Comparison of ENCODE assay signal across 12 cellular contexts in genomic region chr6:26034901-26035300, GRCh38. TPM values are rescaled to one million over a fixed set of nuclear protein-coding genes. Genes with fewer than 3 reads are reported as not detected.
DNase-seq lines count a peak whose midpoint lies in the region; ATAC-seq, FAIRE-seq and TF ChIP-seq lines count a peak whose summit lies in the region.
"Had no signal": no experiment of that assay in that cellular context is flagged by ENCODE, and none has a peak within 500 bp of the region (broad histone marks: within the 10 kb centered on the region; RNA-seq: fewer than 3 reads in every experiment).

No MANE protein-coding gene starts in this region.

- TF ChIP-seq POLR2A in endothelial cell of umbilical vein (IDR thresholded peaks at IDR 0.05; ENCODE audit: low read depth, low read length) (no peak), tibial nerve (IDR thresholded peaks at IDR 0.05) (no peak)

- H2AFZ ChIP-seq in mammary epithelial cell (ENCODE audit: low read depth, low read length) (no peak overlapping the region), endothelial cell of umbilical vein (ENCODE audit: low read depth, low read length) (peak overlapping the region; percentile 66)

- H3K4me1 Mint-ChIP-seq in MCF 10A (ENCODE audit: insufficient read depth, unreplicated experiment) = peaks cover 18% of the 10 kb centered on the region
- peaks cover 44% of the 10 kb centered on the region for H3K4me1 Mint-ChIP-seq in stimulated activated naive CD8-positive, alpha-beta T cell treated with anti-CD3 and anti-CD28 coated beads, Interleukin-15, amount 100 ng/mL, for 72 hours

- H3K27me3 Mint-ChIP-seq in MCF 10A (ENCODE audit: insufficient read depth, unreplicated experiment) = no peaks in the 10 kb centered on the region
- no peaks in the 10 kb centered on the region for H3K27me3 Mint-ChIP-seq in stimulated activated naive CD8-positive, alpha-beta T cell treated with anti-CD3 and anti-CD28 coated beads, Interleukin-15, amount 100 ng/mL, for 72 hours

- H3K27me3 ChIP-seq in mammary epithelial cell (ENCODE audit: insufficient read depth, low read length) (no peaks in the 10 kb centered on the region), Panc1 (ENCODE audit: control insufficient read depth, insufficient read depth, low read length) (no peaks in the 10 kb centered on the region), endothelial cell of umbilical vein (ENCODE audit: control insufficient read depth in 2 of 2, insufficient read depth in 2 of 2, low read length in 2 of 2) (no peaks in the 10 kb centered on the region), tibial nerve (no peaks in the 10 kb centered on the region)

- no peak overlapping the region for H3K4me2 ChIP-seq in mammary epithelial cell (ENCODE audit: insufficient read depth, low read depth, low read length)
- H3K4me2 ChIP-seq in endothelial cell of umbilical vein (ENCODE audit: insufficient read depth, low read length) = peak overlapping the region; percentile 32

- DNase-seq in MCF 10A (ENCODE audit: unreplicated experiment) = no peak
- no peak for DNase-seq in mammary epithelial cell
- no peak for DNase-seq in Panc1 (ENCODE audit: low read depth, low spot score)
- no peak for DNase-seq in endothelial cell of umbilical vein (ENCODE audit: low read depth, low spot score)
- no peak for DNase-seq in stimulated activated naive CD8-positive, alpha-beta T cell treated with anti-CD3 and anti-CD28 coated beads, Interleukin-15, amount 100 ng/mL, for 72 hours
- DNase-seq in SKM-1 (lab: John Stamatoyannopoulos, UW; ENCODE audit: unreplicated experiment) = no peak
- no peak for DNase-seq in tibial nerve (ENCODE audit: low spot score in 2 of 2)
- DNase-seq: C1 segment of cervical spinal cord; effector memory CD4-positive, alpha-beta T cell; left ventricle myocardium inferior; NCI-H2029 treated with DMSO at 0.1 percent for 48 hours had no signal

- H3K36me3 Mint-ChIP-seq in MCF 10A (ENCODE audit: insufficient read depth, unreplicated experiment) = peaks cover 8% of the 10 kb centered on the region

- CTCF ChIA-PET in MCF 10A (lab: Yijun Ruan, JAX) (no interaction called here), mammary epithelial cell (lab: Charles Lee; ENCODE audit: low non-redundant PET) (no interaction called here), Panc1 (lab: Charles Lee) (no interaction called here), endothelial cell of umbilical vein (lab: Charles Lee) (interaction anchor here (1.8 kb wide), 1 partner anchor 9 kb away, joined by 11 read pairs; a partner anchor contains a TSS)

- WGBS in mammary epithelial cell (ENCODE audit: low coverage, missing lambda C conversion rate) = 84% methylated on average over 2 of the region's 2 CpGs
- WGBS in tibial nerve, 2 donors = 93 to 95% methylated on average over 2 of the region's 2 CpGs

- TF ChIP-seq CTCF in MCF 10A (IDR thresholded peaks at IDR 0.05; ENCODE audit: unreplicated experiment) = no peak
- TF ChIP-seq CTCF in mammary epithelial cell (conservative IDR thresholded peaks at IDR 0.05 in 1 of 2, IDR thresholded peaks at IDR 0.05 in 1 of 2; ENCODE audit: extremely low read depth in 1 of 2, insufficient read depth in 1 of 2, low read depth in 1 of 2, low read length in 2 of 2) = no peak
- no peak for TF ChIP-seq CTCF in Panc1 (IDR thresholded peaks at IDR 0.05)
- TF ChIP-seq CTCF in endothelial cell of umbilical vein (IDR thresholded peaks at IDR 0.05; ENCODE audit: extremely low read depth in 1 of 2, insufficient read depth in 1 of 2, low read depth in 1 of 2, low read length in 2 of 2) = no peak
- TF ChIP-seq CTCF in tibial nerve (IDR thresholded peaks at IDR 0.05) = no peak

- H3K36me3 ChIP-seq in mammary epithelial cell (ENCODE audit: insufficient read depth, low read length) = no peaks in the 10 kb centered on the region
- no peaks in the 10 kb centered on the region for H3K36me3 ChIP-seq in Panc1 (ENCODE audit: control insufficient read depth, insufficient read depth, low read length)
- H3K36me3 ChIP-seq in endothelial cell of umbilical vein (ENCODE audit: control insufficient read depth in 2 of 2, extremely low read depth in 1 of 2, insufficient read depth in 2 of 2, low read length in 2 of 2) = no peaks in the 10 kb centered on the region
- H3K36me3 ChIP-seq in tibial nerve = no peaks in the 10 kb centered on the region
- H3K36me3 ChIP-seq: left ventricle myocardium inferior had no signal

- H3K27ac Mint-ChIP-seq in MCF 10A (ENCODE audit: low read depth, unreplicated experiment) = peak overlapping the region; percentile 97
- peak overlapping the region; percentile 82 to 98 for H3K27ac Mint-ChIP-seq in stimulated activated naive CD8-positive, alpha-beta T cell treated with anti-CD3 and anti-CD28 coated beads, Interleukin-15, amount 100 ng/mL, for 72 hours

- FAIRE-seq in endothelial cell of umbilical vein (lab: Jason Lieb, UNC) = no peak

- no peaks in the 10 kb centered on the region for H3K9me1 ChIP-seq in endothelial cell of umbilical vein (replicated peaks; ENCODE audit: control insufficient read depth, extremely low read depth, insufficient read depth, low read length)

- TF ChIP-seq EP300 in tibial nerve (IDR thresholded peaks at IDR 0.05) = no peak

- POLR2A ChIA-PET in MCF 10A (lab: Yijun Ruan, JAX) (interaction anchor here (0.8 to 20.2 kb wide), 5 partner anchors 9 to 123 kb away, joined by 4 to 1354 read pairs (median 291); a partner anchor contains a TSS), Panc1 (lab: Charles Lee) (interaction anchor here (9.8 kb wide), 1 partner anchor 10 kb away, joined by 207 read pairs; a partner anchor contains a TSS), endothelial cell of umbilical vein (lab: Charles Lee) (interaction anchor here (1.5 to 4.8 kb wide), 2 partner anchors 9 to 10 kb away, joined by 5 to 75 read pairs; a partner anchor contains a TSS)

- H4K20me1 ChIP-seq in mammary epithelial cell (ENCODE audit: insufficient read depth, low read length) = no peaks in the 10 kb centered on the region
- no peaks in the 10 kb centered on the region for H4K20me1 ChIP-seq in endothelial cell of umbilical vein (replicated peaks; ENCODE audit: control insufficient read depth, extremely low read depth, insufficient read depth, low read length)

- H3K9me3 Mint-ChIP-seq in MCF 10A (ENCODE audit: unreplicated experiment) = no peaks in the 10 kb centered on the region
- H3K9me3 Mint-ChIP-seq in stimulated activated naive CD8-positive, alpha-beta T cell treated with anti-CD3 and anti-CD28 coated beads, Interleukin-15, amount 100 ng/mL, for 72 hours = no peaks in the 10 kb centered on the region

- H3K9ac ChIP-seq in mammary epithelial cell (ENCODE audit: insufficient read depth, low read length) = no peak overlapping the region
- peak overlapping the region; percentile 83 for H3K9ac ChIP-seq in endothelial cell of umbilical vein (replicated peaks; ENCODE audit: extremely low read depth, insufficient read depth, low read length)

- H3K4me3 Mint-ChIP-seq in MCF 10A (ENCODE audit: unreplicated experiment) = peak overlapping the region; percentile 81
- peak overlapping the region; percentile 47 to 81 for H3K4me3 Mint-ChIP-seq in stimulated activated naive CD8-positive, alpha-beta T cell treated with anti-CD3 and anti-CD28 coated beads, Interleukin-15, amount 100 ng/mL, for 72 hours

- ATAC-seq in Panc1 (no peak), GM21737 (IDR thresholded peaks at IDR 0.05; ENCODE audit: unreplicated experiment) (no peak)
- ATAC-seq in stimulated activated naive CD8-positive, alpha-beta T cell treated with anti-CD3 and anti-CD28 coated beads, Interleukin-15, amount 100 ng/mL, for 72 hours = no peak

- H3K4me1 ChIP-seq in mammary epithelial cell (ENCODE audit: insufficient read depth, low read length) = peaks cover 16% of the 10 kb centered on the region
- peaks cover 16% of the 10 kb centered on the region for H3K4me1 ChIP-seq in Panc1 (ENCODE audit: control insufficient read depth, insufficient read depth, low read length)
- peaks cover 33% of the 10 kb centered on the region for H3K4me1 ChIP-seq in endothelial cell of umbilical vein (ENCODE audit: control insufficient read depth, extremely low read depth, insufficient read depth, low read length)
- H3K4me1 ChIP-seq in tibial nerve = peaks cover 0 to 26% (median 2%) of the 10 kb centered on the region in 4 donors

- H3K9me3 ChIP-seq in mammary epithelial cell (replicated peaks; ENCODE audit: insufficient read depth, low read length) = no peaks in the 10 kb centered on the region
- no peaks in the 10 kb centered on the region for H3K9me3 ChIP-seq in Panc1 (ENCODE audit: control insufficient read depth, insufficient read depth, low read depth, low read length)
- H3K9me3 ChIP-seq in endothelial cell of umbilical vein (replicated peaks; ENCODE audit: control insufficient read depth, insufficient read depth, low read length) = no peaks in the 10 kb centered on the region
- H3K9me3 ChIP-seq in tibial nerve = no peaks in the 10 kb centered on the region
- H3K9me3 ChIP-seq: left ventricle myocardium inferior had no signal

- dilution Hi-C loops in mammary epithelial cell (cut with HindIII; ENCODE audit: low sequenced_read_pairs) = loop anchor here (5.0 kb wide), 1 partner anchor 57 kb away; no protein-coding TSS in a partner anchor
- dilution Hi-C loops in endothelial cell of umbilical vein (cut with MboI; ENCODE audit: extremely low pct_ligation_motif_present, low sequenced_read_pairs) = no loop called here

- intact Hi-C loops in MCF 10A (cut with micrococcal nuclease) (loop anchor here (5.0 to 10.0 kb wide), 2 partner anchors 1780 to 1857 kb away; a partner anchor contains a TSS), mammary epithelial cell (cut with micrococcal nuclease) (no loop called here), Panc1 (cut with micrococcal nuclease; ENCODE audit: unreplicated experiment) (no loop called here), endothelial cell of umbilical vein (cut with micrococcal nuclease) (loop anchor here (5.0 kb wide), 3 partner anchors 237 to 1857 kb away; a partner anchor contains a TSS)

- BruUV-seq in MCF 10A (replicated peaks; lab: Mats Ljungman, UMichigan) (no TSS peak), mammary epithelial cell (replicated peaks; lab: Mats Ljungman, UMichigan) (no TSS peak), Panc1 (replicated peaks; lab: Mats Ljungman, UMichigan) (no TSS peak), endothelial cell of umbilical vein (replicated peaks; lab: Mats Ljungman, UMichigan) (no TSS peak)

- H3K4me3 ChIP-seq in mammary epithelial cell (replicated peaks in 1 of 3; ENCODE audit: insufficient read depth in 1 of 3, low read depth in 2 of 3, low read length in 3 of 3) (no peak overlapping the region), Panc1 (ENCODE audit: low read depth in 2 of 2, low read length in 2 of 2) (no peak overlapping the region), endothelial cell of umbilical vein (replicated peaks in 1 of 3; ENCODE audit: insufficient read depth in 1 of 3, low read depth in 1 of 3, low read length in 3 of 3) (no peak overlapping the region), tibial nerve (no peak overlapping the region)

- H3K27ac ChIP-seq in mammary epithelial cell (ENCODE audit: insufficient read depth, low read depth, low read length) (no peak overlapping the region), Panc1 (ENCODE audit: low read length) (peak overlapping the region; percentile 99), endothelial cell of umbilical vein (ENCODE audit: insufficient read depth, low read depth, low read length) (peak overlapping the region; percentile 88), tibial nerve (no peak overlapping the region)

- in situ Hi-C loops in mammary epithelial cell (cut with MboI; ENCODE audit: low sequenced_read_pairs in 2 of 2) = loop anchor here in 1 of 2 donors (25.0 kb wide), 1 partner anchor 1102 kb away; a partner anchor contains a TSS
- in situ Hi-C loops in Panc1 (cut with HindIII; ENCODE audit: low pct_unique_long_range_greater_than_20kb, low sequenced_read_pairs) = no loop called here

- H3K79me2 ChIP-seq in mammary epithelial cell (ENCODE audit: insufficient read depth, low read length) = no peaks in the 10 kb centered on the region
- H3K79me2 ChIP-seq in endothelial cell of umbilical vein (ENCODE audit: control insufficient read depth, insufficient read depth, low read length) = no peaks in the 10 kb centered on the region

RNA-seq across cellular contexts. Expression of gene HFE, which starts 52.3 kb away (rescaled TPM):
- total RNA-seq in MCF 10A (2022) (2.8 and 5.2 TPM in 2 replicates), mammary epithelial cell (1 to 10 TPM; 9.0 to 9.5 TPM), Panc1 (2021; ENCODE audit: unreplicated experiment) (12.1 TPM), endothelial cell of umbilical vein (5.6 and 6.3 TPM in 2 replicates), tibial nerve (10 to 100 TPM in 2 of 4 donors, 1 to 10 TPM in 2; 5.9 to 11.0 (median 9.0) TPM)
- polyA plus RNA-seq in mammary epithelial cell (17.2 TPM), endothelial cell of umbilical vein (5.4 and 8.1 TPM in 2 replicates)
- polyA minus RNA-seq in mammary epithelial cell (32.7 TPM), endothelial cell of umbilical vein (8.0 and 18.5 TPM in 2 replicates)
- 17.7 TPM for polyA plus RNA-seq in Panc1 (2012; ENCODE audit: insufficient read length)
- 5.6 and 6.1 TPM in 2 replicates for polyA plus RNA-seq in endothelial cell of umbilical vein (2011; cell fraction: cytosol; rRNA removed)
- 8.0 and 9.1 TPM in 2 replicates for polyA plus RNA-seq in endothelial cell of umbilical vein (2011; cell fraction: nucleus; rRNA removed)
- 5.1 and 5.8 TPM in 2 replicates for polyA plus RNA-seq in endothelial cell of umbilical vein (2012)
- 9.4 TPM for polyA minus RNA-seq in endothelial cell of umbilical vein (2011; cell fraction: cytosol; rRNA and poly(A)+ RNA removed)
- 3.7 and 3.9 TPM in 2 replicates for polyA minus RNA-seq in endothelial cell of umbilical vein (2011; cell fraction: nucleus; rRNA and poly(A)+ RNA removed)

Comparison
In these comparisons a context has a peak if more than half of its experiments do, and no peak if none do; other contexts are left out.
1. intact Hi-C loops: an anchor here in MCF 10A (5.0 to 10.0 kb wide) and endothelial cell of umbilical vein (5.0 kb wide); none called in mammary epithelial cell and Panc1.
2. H3K27ac ChIP-seq: peak in Panc1 (single experiment) and endothelial cell of umbilical vein (single experiment); none in mammary epithelial cell (single experiment) and tibial nerve (0 of 4).